In the genomic region with DNA sequence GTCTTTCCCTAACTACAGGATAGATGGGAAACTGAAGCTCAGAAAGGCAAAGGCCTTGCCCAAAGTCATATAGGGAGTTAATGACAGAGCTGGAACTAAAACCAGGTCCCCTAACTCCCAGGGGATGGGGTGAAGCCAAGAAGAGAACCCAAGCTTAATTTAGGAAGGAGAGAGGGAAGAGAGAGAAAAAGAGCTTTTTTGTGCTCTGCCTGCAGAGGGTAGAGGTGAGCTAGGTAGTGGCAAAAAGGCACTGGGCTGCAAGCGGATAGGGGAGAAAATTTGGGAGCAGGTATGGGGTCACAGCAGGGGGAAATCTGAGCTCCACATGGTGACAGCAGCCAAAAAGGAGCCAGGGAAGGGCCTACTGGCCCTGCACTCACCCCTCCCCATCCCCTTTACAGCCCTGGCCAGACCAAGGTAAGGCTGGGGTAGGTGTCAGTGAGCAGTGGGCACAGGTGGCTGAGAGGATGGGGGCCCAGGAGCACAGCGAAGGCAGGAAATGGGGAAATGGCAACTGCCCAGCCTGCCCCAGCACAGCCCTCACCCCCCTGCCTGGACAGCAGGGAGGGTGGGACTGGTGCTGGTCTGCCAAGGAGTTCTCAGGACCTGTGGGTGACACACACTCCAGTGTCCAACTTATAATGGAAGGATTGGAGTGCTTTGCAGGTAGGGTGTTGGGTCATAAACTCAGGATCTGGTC, we compare ENCODE assay signal across 20 cellular contexts. TPM values are rescaled to one million over a fixed set of nuclear protein-coding genes. Genes with fewer than 3 reads are reported as not detected.
A peak's percentile ranks its signal among the peaks of the same experiment; 100 is the strongest.
DNase-seq lines count a peak whose midpoint lies in the region; TF ChIP-seq lines count a peak whose summit lies in the region.
"Had no signal": no experiment of that assay in that cellular context is flagged by ENCODE, and none has a peak within 500 bp of the region (broad histone marks: within the 10 kb centered on the region; RNA-seq: fewer than 3 reads in every experiment).

No MANE protein-coding gene starts in this region.

- H3K4me3 Mint-ChIP-seq in endodermal cell = no peak overlapping the region
- H3K4me3 Mint-ChIP-seq: activated CD8-positive, alpha-beta memory T cell treated with anti-CD3 and anti-CD28 coated beads, Interleukin-2, amount 10 ng/mL, durations not matched to agents 7 days and 5 days; activated naive CD8-positive, alpha-beta T cell treated with anti-CD3 and anti-CD28 coated beads for 36 hours; stimulated activated memory B cell treated with anti-CD40 and anti-IgM and Interleukin-4, amounts not matched to agents 10 μg/mL and 1 μg/mL and 100 μg/mL, for 72 hours had no signal

- no peaks in the 10 kb centered on the region for H3K9me3 Mint-ChIP-seq in endodermal cell
- H3K9me3 Mint-ChIP-seq: activated naive CD8-positive, alpha-beta T cell treated with anti-CD3 and anti-CD28 coated beads for 36 hours; stimulated activated memory B cell treated with anti-CD40 and anti-IgM and Interleukin-4, amounts not matched to agents 10 μg/mL and 1 μg/mL and 100 μg/mL, for 72 hours had no signal

- no peak overlapping the region for H3K9ac ChIP-seq in endodermal cell (ENCODE audit: extremely low read depth, low read length, poor library complexity, severe bottlenecking)

- H3K36me3 Mint-ChIP-seq in endodermal cell (ENCODE audit: low read depth) = no peaks in the 10 kb centered on the region
- H3K36me3 Mint-ChIP-seq: activated CD8-positive, alpha-beta memory T cell treated with anti-CD3 and anti-CD28 coated beads, Interleukin-2, amount 10 ng/mL, durations not matched to agents 7 days and 5 days; activated naive CD8-positive, alpha-beta T cell treated with anti-CD3 and anti-CD28 coated beads for 36 hours; stimulated activated memory B cell treated with anti-CD40 and anti-IgM and Interleukin-4, amounts not matched to agents 10 μg/mL and 1 μg/mL and 100 μg/mL, for 72 hours had no signal

- DNase-seq in activated effector memory CD4-positive, alpha-beta T cell treated with anti-CD3 and anti-CD28 coated beads, Interleukin-2, amount 50 U/mL, for 16 hours = peak; percentile 57
- DNase-seq in activated effector memory CD4-positive, alpha-beta T cell treated with Interleukin-2 at 50 U/mL for 16 hours = no peak
- DNase-seq in NB4 (ENCODE audit: low read depth) (no peak), endodermal cell (no peak), D341Med (ENCODE audit: low spot score) (no peak), NOMO-1 (lab: John Stamatoyannopoulos, UW; ENCODE audit: unreplicated experiment in 2 of 2) (no peak), NCI-H345 (lab: John Stamatoyannopoulos, UW) (no peak)
- DNase-seq: activated CD4-positive, alpha-beta T cell treated with anti-CD3 and anti-CD28 coated beads for 4 hours; activated CD8-positive, alpha-beta memory T cell treated with anti-CD3 and anti-CD28 coated beads, Interleukin-2, amount 10 ng/mL, durations not matched to agents 7 days and 5 days; activated naive CD8-positive, alpha-beta T cell treated with anti-CD3 and anti-CD28 coated beads for 36 hours; effector memory CD4-positive, alpha-beta T cell; HCEC 1CT; NCI-H1092; NCI-H1930; SJCRH30; T-helper 1 cell had no signal

- H3K27ac ChIP-seq in endodermal cell (ENCODE audit: low read depth, low read length) (no peak overlapping the region), temporal lobe (ENCODE audit: low read depth, low read length) (peak overlapping the region; percentile 14)
- H3K27ac ChIP-seq: SJCRH30 had no signal

- H3K27ac Mint-ChIP-seq in endodermal cell = no peak overlapping the region
- H3K27ac Mint-ChIP-seq: activated CD8-positive, alpha-beta memory T cell treated with anti-CD3 and anti-CD28 coated beads, Interleukin-2, amount 10 ng/mL, durations not matched to agents 7 days and 5 days; activated naive CD8-positive, alpha-beta T cell treated with anti-CD3 and anti-CD28 coated beads for 36 hours; stimulated activated memory B cell treated with anti-CD40 and anti-IgM and Interleukin-4, amounts not matched to agents 10 μg/mL and 1 μg/mL and 100 μg/mL, for 72 hours had no signal

- TF ChIP-seq CTCF in NB4 (IDR thresholded peaks at IDR 0.05; ENCODE audit: low read depth, low read length) (peak; percentile 37), endodermal cell (conservative IDR thresholded peaks at IDR 0.05) (peak; percentile 46)

- TF ChIP-seq POLR2A in NB4 (IDR thresholded peaks at IDR 0.05; ENCODE audit: extremely low read depth, insufficient read length) = no peak

- no peaks in the 10 kb centered on the region for H3K36me3 ChIP-seq in endodermal cell (ENCODE audit: control insufficient read depth, insufficient read depth, low read length)
- H3K36me3 ChIP-seq: SJCRH30 had no signal

- H3K27me3 ChIP-seq in endodermal cell (ENCODE audit: control insufficient read depth, insufficient read depth, low read length, poor library complexity, severe bottlenecking) = peaks cover 34% of the 10 kb centered on the region

- peaks cover 6% of the 10 kb centered on the region for H3K4me1 Mint-ChIP-seq in endodermal cell

- WGBS in endodermal cell (ENCODE audit: insufficient coverage in 1 of 2, insufficient read length in 1 of 2), 2 experiments = 90 to 91% methylated on average over 2 of the region's 2 CpGs

- no peaks in the 10 kb centered on the region for H3K9me3 ChIP-seq in endodermal cell (ENCODE audit: control insufficient read depth, low read length)
- H3K9me3 ChIP-seq: SJCRH30 had no signal

- H3K27me3 Mint-ChIP-seq in endodermal cell (ENCODE audit: insufficient read depth) = peaks cover 25% of the 10 kb centered on the region

- no peaks in the 10 kb centered on the region for H3K4me1 ChIP-seq in endodermal cell (ENCODE audit: control insufficient read depth, insufficient read depth, low read length)
- H3K4me1 ChIP-seq: SJCRH30 had no signal

- H3K4me3 ChIP-seq in NB4 (ENCODE audit: low read depth, low read length) = no peak overlapping the region
- H3K4me3 ChIP-seq in endodermal cell (ENCODE audit: low read length) = no peak overlapping the region
- H3K4me3 ChIP-seq: lung, SJCRH30, smooth muscle cell had no signal

RNA-seq across cellular contexts. Expression of a gene that starts 3.3 kb away (rescaled TPM):
- total RNA-seq in endodermal cell (10 to 100 TPM in 1 of 2 donors, 1 to 10 TPM in 1; 7.1 to 14.5 TPM), temporal lobe (27.8 TPM)
- polyA plus RNA-seq in endodermal cell (2013, experiment 1 of 2) = 19.4 TPM
- 17.3 TPM for polyA plus RNA-seq in endodermal cell (2013, experiment 2 of 2)
- total RNA-seq: activated CD8-positive, alpha-beta memory T cell treated with anti-CD3 and anti-CD28 coated beads, Interleukin-2, amount 10 ng/mL, durations not matched to agents 7 days and 5 days; SJCRH30; smooth muscle cell had no signal
